1 cellular context compared by ENCODE assay signal in the genomic region with DNA sequence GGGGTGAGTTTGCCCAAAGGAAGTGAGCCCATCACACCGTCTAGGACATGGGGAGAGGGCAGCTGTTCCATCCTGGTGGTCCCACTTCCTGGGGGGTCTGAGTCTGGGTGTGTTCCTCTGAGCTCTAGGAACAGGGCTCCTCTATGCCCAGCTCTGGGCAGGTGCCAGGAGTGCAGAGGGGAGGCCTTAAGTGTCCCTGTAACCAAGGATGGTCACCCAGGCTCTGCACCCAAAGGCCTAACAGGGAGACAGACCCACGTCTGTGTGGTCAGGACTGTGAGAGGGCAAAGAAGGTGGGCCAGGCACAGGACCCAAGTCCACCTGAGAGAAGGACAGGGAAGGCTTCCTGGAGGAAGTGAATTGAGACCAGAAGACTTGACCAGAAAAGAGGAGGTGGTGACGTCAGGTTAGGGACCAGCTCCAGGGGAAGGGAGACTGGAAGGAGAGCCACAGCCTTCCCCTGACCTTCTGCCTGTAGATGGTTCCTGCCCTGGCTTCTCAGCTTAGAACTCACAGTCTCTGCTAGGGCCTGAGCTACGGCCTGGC.
TF ChIP-seq lines count a peak whose summit lies in the region.

No MANE protein-coding gene starts in this region.

TF ChIP-seq in HepG2, 621 proteins besides CTCF, POLR2A, EP300 and RAD21:
- TF ChIP-seq CREB1 (IDR thresholded peaks at IDR 0.05): peak; percentile 79
- TF ChIP-seq CREB1 (CRISPR knock-in tag; IDR thresholded peaks at IDR 0.05): no peak
- TF ChIP-seq, protein P1, sequence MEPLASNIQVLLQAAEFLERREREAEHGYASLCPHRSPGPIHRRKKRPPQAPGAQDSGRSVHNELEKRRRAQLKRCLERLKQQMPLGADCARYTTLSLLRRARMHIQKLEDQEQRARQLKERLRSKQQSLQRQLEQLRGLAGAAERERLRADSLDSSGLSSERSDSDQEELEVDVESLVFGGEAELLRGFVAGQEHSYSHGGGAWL (CRISPR knock-in tag; IDR thresholded peaks at IDR 0.05): no peak
- peak; percentile 16 for TF ChIP-seq IKZF4 (CRISPR knock-in tag; IDR thresholded peaks at IDR 0.05; ENCODE audit: borderline replicate concordance, low read depth, not compliant biosample characterization)
- TF ChIP-seq ZNF737 (CRISPR knock-in tag; IDR thresholded peaks at IDR 0.05; ENCODE audit: borderline replicate concordance): no peak
- TF ChIP-seq, protein P2, sequence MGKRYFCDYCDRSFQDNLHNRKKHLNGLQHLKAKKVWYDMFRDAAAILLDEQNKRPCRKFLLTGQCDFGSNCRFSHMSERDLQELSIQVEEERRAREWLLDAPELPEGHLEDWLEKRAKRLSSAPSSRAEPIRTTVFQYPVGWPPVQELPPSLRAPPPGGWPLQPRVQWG (CRISPR knock-in tag; IDR thresholded peaks at IDR 0.05; ENCODE audit: borderline replicate concordance, low read depth): no peak
- no peak for TF ChIP-seq HOXD1 (CRISPR knock-in tag; IDR thresholded peaks at IDR 0.05)
